Comparison of ENCODE assay signal across 1 cellular context in the genomic region with DNA sequence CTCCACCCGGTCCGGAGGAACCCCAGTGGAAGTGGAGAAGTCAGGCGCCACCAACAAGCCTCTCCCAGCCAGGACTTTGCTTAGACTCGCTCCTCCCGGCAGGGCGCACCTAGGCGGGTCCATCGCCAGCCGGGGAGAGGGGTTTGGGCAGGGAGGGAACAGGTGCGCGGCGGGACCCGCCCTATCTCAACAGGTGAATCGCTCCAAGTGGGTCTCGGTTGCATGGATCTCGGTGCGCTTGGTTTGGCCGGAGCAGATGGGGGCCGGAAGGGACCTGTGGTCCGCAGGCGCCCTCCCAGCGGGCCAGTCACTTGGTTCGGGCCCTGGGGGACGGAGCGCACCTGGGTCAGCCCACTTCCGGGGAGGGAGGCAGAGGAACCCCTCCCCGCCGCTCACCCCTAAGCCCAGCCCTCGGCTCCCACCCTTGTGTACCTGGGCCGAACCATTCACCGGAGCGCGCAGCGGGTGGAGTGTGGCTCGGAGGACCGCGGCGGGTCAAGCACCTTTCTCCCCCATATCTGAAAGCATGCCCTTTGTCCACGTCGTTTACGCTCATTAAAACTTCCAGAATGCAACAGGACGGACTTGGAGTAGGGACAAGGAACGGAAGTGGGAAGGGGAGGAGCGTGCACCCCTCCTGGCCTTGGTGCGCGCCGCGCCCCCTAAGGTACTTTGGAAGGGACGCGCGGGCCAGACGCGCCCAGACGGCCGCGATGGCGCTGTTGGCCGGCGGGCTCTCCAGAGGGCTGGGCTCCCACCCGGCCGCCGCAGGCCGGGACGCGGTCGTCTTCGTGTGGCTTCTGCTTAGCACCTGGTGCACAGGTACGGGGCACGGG.
TF ChIP-seq lines count a peak whose summit lies in the region.

Gene LSR (plus strand): TSS at position 693 of the 836 bp plus-strand sequence. CDS start 21 bp downstream, at position 714.

TF ChIP-seq in K562, 482 proteins besides CTCF, POLR2A, EP300 and RAD21 (continued from another document):
- TF ChIP-seq, protein P1, sequence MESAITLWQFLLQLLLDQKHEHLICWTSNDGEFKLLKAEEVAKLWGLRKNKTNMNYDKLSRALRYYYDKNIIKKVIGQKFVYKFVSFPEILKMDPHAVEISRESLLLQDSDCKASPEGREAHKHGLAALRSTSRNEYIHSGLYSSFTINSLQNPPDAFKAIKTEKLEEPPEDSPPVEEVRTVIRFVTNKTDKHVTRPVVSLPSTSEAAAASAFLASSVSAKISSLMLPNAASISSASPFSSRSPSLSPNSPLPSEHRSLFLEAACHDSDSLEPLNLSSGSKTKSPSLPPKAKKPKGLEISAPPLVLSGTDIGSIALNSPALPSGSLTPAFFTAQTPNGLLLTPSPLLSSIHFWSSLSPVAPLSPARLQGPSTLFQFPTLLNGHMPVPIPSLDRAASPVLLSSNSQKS (CRISPR knock-in tag; IDR thresholded peaks at IDR 0.05) = no peak
